25 cellular contexts compared by ENCODE assay signal in genomic region chr2:14994721-14995120, GRCh38.
"Had no signal": no experiment of that assay in that cellular context is flagged by ENCODE, and none has a peak within 500 bp of the region (broad histone marks: within the 10 kb centered on the region; RNA-seq: fewer than 3 reads in every experiment).

No MANE protein-coding gene starts in this region.

- ATAC-seq: esophagus mucosa, gastroesophageal sphincter, heart left ventricle, left cardiac atrium, left lung, left ventricle myocardium superior, lower lobe of right lung, natural killer cell had no signal

- H3K9me3 ChIP-seq: colonic mucosa, esophagus squamous epithelium, gastroesophageal sphincter, heart left ventricle, left lung, lower lobe of right lung had no signal

- DNase-seq: colonic mucosa; cortex of kidney; effector CD4-positive, alpha-beta T cell; effector memory CD4-positive, alpha-beta T cell; erythroblast; esophagus squamous epithelium; foreskin fibroblast; heart left ventricle; hypothalamus; immature natural killer cell; islet precursor cell; kidney; kidney glomerular epithelial cell; left cardiac atrium; left lung; left ventricle myocardium superior; lower lobe of right lung; mesendoderm; midbrain; naive thymus-derived CD4-positive, alpha-beta T cell; natural killer cell had no signal

- H3K4me1 ChIP-seq: colonic mucosa, esophagus squamous epithelium, gastroesophageal sphincter, heart left ventricle, left lung, lower lobe of right lung had no signal

- H2AFZ ChIP-seq: hepatocyte had no signal

- H3K36me3 ChIP-seq: colonic mucosa, esophagus squamous epithelium, gastroesophageal sphincter, heart left ventricle, left lung, lower lobe of right lung had no signal

- H3K4me3 ChIP-seq: colonic mucosa, esophagus squamous epithelium, gastroesophageal sphincter, heart left ventricle, hepatocyte, left lung, lower lobe of right lung had no signal

- H3K79me2 ChIP-seq: hepatocyte had no signal

- H3K27ac ChIP-seq: colonic mucosa, epithelial cell of prostate, esophagus squamous epithelium, gastroesophageal sphincter, heart left ventricle, hepatocyte, left lung, lower lobe of right lung had no signal

- H3K27me3 ChIP-seq: colonic mucosa, esophagus squamous epithelium, gastroesophageal sphincter, heart left ventricle, hepatocyte, left lung had no signal

- H3K4me2 ChIP-seq: hepatocyte had no signal
